ENCODE assay signal across 1 cellular context in genomic region chr1:38025664-38026063, GRCh38.
TF ChIP-seq lines count a peak whose summit lies in the region.

No MANE protein-coding gene starts in this region.

TF ChIP-seq in WTC11, 78 proteins besides CTCF, POLR2A, EP300 and RAD21:
- TF ChIP-seq NR2C2 (CRISPR knock-in tag; IDR thresholded peaks at IDR 0.05) (no peak), HMGXB4 (CRISPR knock-in tag; IDR thresholded peaks at IDR 0.05) (no peak), TCF7 (CRISPR knock-in tag; IDR thresholded peaks at IDR 0.05; ENCODE audit: low read depth) (no peak), ZNF281 (CRISPR knock-in tag; IDR thresholded peaks at IDR 0.05) (no peak), TP53 (CRISPR knock-in tag; IDR thresholded peaks at IDR 0.05) (no peak), JUN (CRISPR knock-in tag; IDR thresholded peaks at IDR 0.05) (no peak), NR3C1 (CRISPR knock-in tag; conservative IDR thresholded peaks at IDR 0.05; ENCODE audit: low read depth) (no peak), ZNF232 (CRISPR knock-in tag; IDR thresholded peaks at IDR 0.05) (no peak), ZNF121 (CRISPR knock-in tag; IDR thresholded peaks at IDR 0.05) (no peak)
